Comparison of ENCODE assay signal across 10 cellular contexts in the genomic region with DNA sequence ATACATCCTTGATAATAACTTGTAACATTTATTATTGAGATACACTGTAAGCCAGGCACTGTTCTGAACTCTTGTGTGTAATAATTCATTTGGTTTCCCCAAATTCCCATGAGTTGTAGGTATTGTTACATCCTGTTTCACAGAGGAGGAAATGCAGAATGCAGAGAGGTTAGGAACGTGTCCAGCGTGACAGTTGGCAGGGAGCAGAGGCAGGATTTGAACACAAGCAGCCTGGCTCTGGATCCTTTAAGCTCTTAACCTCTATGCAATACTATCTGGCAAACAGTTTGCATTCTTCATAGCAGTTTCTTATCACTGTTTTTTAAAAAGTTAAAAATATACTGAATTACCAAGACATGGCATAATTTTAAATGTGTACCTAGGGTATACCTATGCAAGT. TPM values are rescaled to one million over a fixed set of nuclear protein-coding genes. Genes with fewer than 3 reads are reported as not detected.
A peak's percentile ranks its signal among the peaks of the same experiment; 100 is the strongest.
DNase-seq lines count a peak whose midpoint lies in the region; ATAC-seq and TF ChIP-seq lines count a peak whose summit lies in the region.
"Had no signal": no experiment of that assay in that cellular context is flagged by ENCODE, and none has a peak within 500 bp of the region (broad histone marks: within the 10 kb centered on the region; RNA-seq: fewer than 3 reads in every experiment).

No MANE protein-coding gene starts in this region.

- H3K9me3 Mint-ChIP-seq in activated T-cell treated with anti-CD3 and anti-CD28 coated beads, Interleukin-2, amount 50 U/mL, for 24 hours, result no peaks in the 10 kb centered on the region
- no peaks in the 10 kb centered on the region for H3K9me3 Mint-ChIP-seq in activated T-cell treated with anti-CD3 and anti-CD28 coated beads, Interleukin-2, amount 50 U/mL, for 4 hours
- H3K9me3 Mint-ChIP-seq: activated naive CD4-positive, alpha-beta T cell treated with anti-CD3 and anti-CD28 coated beads for 36 hours had no signal

- no peaks in the 10 kb centered on the region for H3K27me3 Mint-ChIP-seq in activated T-cell treated with anti-CD3 and anti-CD28 coated beads, Interleukin-2, amount 50 U/mL, for 24 hours
- no peaks in the 10 kb centered on the region for H3K27me3 Mint-ChIP-seq in activated T-cell treated with anti-CD3 and anti-CD28 coated beads, Interleukin-2, amount 50 U/mL, for 4 hours (ENCODE audit: low read depth)

- H3K36me3 ChIP-seq in tibial artery, result no peaks in the 10 kb centered on the region

- DNase-seq in activated T-cell treated with anti-CD3 and anti-CD28 coated beads, Interleukin-2, amount 50 U/mL, for 24 hours, result no peak
- DNase-seq in activated T-cell treated with anti-CD3 and anti-CD28 coated beads, Interleukin-2, amount 50 U/mL, for 4 hours, result no peak
- DNase-seq in cardiac fibroblast (ENCODE audit: low read depth in 2 of 2), result peak; percentile 75 to 91
- DNase-seq in left colon, result no peak
- no peak for DNase-seq in tibial artery
- DNase-seq in GM19238 (ENCODE audit: insufficient read length, low spot score), result no peak
- DNase-seq: activated naive CD4-positive, alpha-beta T cell treated with anti-CD3 and anti-CD28 coated beads for 36 hours had no signal

- H3K27ac ChIP-seq in tibial artery, result peak overlapping the region; percentile 68 to 78
- H3K27ac ChIP-seq: epithelial cell of prostate had no signal

- intact Hi-C loops in left colon (cut with DNase I, micrococcal nuclease), result no loop called here
- intact Hi-C loops in tibial artery (cut with DNase I; ENCODE audit: low total_unique reads), result no loop called here

- H3K9me3 ChIP-seq in tibial artery, result no peaks in the 10 kb centered on the region

- peaks cover 0 to 38% (median 14%) of the 10 kb centered on the region in 4 donors for H3K4me1 ChIP-seq in tibial artery

- no peak overlapping the region for H3K4me3 Mint-ChIP-seq in activated T-cell treated with anti-CD3 and anti-CD28 coated beads, Interleukin-2, amount 50 U/mL, for 24 hours
- H3K4me3 Mint-ChIP-seq in activated T-cell treated with anti-CD3 and anti-CD28 coated beads, Interleukin-2, amount 50 U/mL, for 4 hours, result no peak overlapping the region
- H3K4me3 Mint-ChIP-seq: activated naive CD4-positive, alpha-beta T cell treated with anti-CD3 and anti-CD28 coated beads for 36 hours had no signal

- no peaks in the 10 kb centered on the region for H3K27me3 ChIP-seq in tibial artery

- H3K4me1 Mint-ChIP-seq in activated T-cell treated with anti-CD3 and anti-CD28 coated beads, Interleukin-2, amount 50 U/mL, for 24 hours (ENCODE audit: low read depth), result peaks cover 67% of the 10 kb centered on the region
- peaks cover 62% of the 10 kb centered on the region for H3K4me1 Mint-ChIP-seq in activated T-cell treated with anti-CD3 and anti-CD28 coated beads, Interleukin-2, amount 50 U/mL, for 4 hours (ENCODE audit: low read depth)

- TF ChIP-seq CTCF in cardiac fibroblast (IDR thresholded peaks at IDR 0.05; ENCODE audit: low read depth, low read length) (no peak), tibial artery (IDR thresholded peaks at IDR 0.05) (no peak)

- H3K36me3 Mint-ChIP-seq in activated T-cell treated with anti-CD3 and anti-CD28 coated beads, Interleukin-2, amount 50 U/mL, for 24 hours (ENCODE audit: low read depth), result no peaks in the 10 kb centered on the region
- peaks cover 6% of the 10 kb centered on the region for H3K36me3 Mint-ChIP-seq in activated T-cell treated with anti-CD3 and anti-CD28 coated beads, Interleukin-2, amount 50 U/mL, for 4 hours (ENCODE audit: insufficient read depth)

- H3K27ac Mint-ChIP-seq in activated T-cell treated with anti-CD3 and anti-CD28 coated beads, Interleukin-2, amount 50 U/mL, for 24 hours, result peak overlapping the region; percentile 74
- H3K27ac Mint-ChIP-seq: activated naive CD4-positive, alpha-beta T cell treated with anti-CD3 and anti-CD28 coated beads for 36 hours had no signal

- no peak for ATAC-seq in activated T-cell treated with anti-CD3 and anti-CD28 coated beads, Interleukin-2, amount 50 U/mL, for 4 hours
- peak; percentile 27 for ATAC-seq in left colon
- no peak for ATAC-seq in HG03571 (IDR thresholded peaks at IDR 0.05; ENCODE audit: unreplicated experiment)
- ATAC-seq in HG03521 (IDR thresholded peaks at IDR 0.05; ENCODE audit: unreplicated experiment), result no peak

- no peak overlapping the region for H3K4me3 ChIP-seq in cardiac fibroblast (replicated peaks in 1 of 2; ENCODE audit: low read depth in 2 of 2, low read length in 2 of 2)
- no peak overlapping the region for H3K4me3 ChIP-seq in tibial artery

RNA-seq across cellular contexts. Expression of a gene that starts 30.5 kb away (rescaled TPM):
- total RNA-seq in activated T-cell treated with anti-CD3 and anti-CD28 coated beads, Interleukin-2, amount 50 U/mL, for 4 hours, result 1 to 10 TPM; 5.1 to 7.3 (median 6.4) TPM
- 10 to 100 TPM; 31.1 to 35.8 TPM for total RNA-seq in left colon

Comparison
In these comparisons a context has a peak if more than half of its experiments do, and no peak if none do; other contexts are left out.
1. DNase-seq: peak in cardiac fibroblast (2 of 2); none in activated T-cell treated with anti-CD3 and anti-CD28 coated beads, Interleukin-2, amount 50 U/mL, for 24 hours (single experiment), activated T-cell treated with anti-CD3 and anti-CD28 coated beads, Interleukin-2, amount 50 U/mL, for 4 hours (single experiment), left colon (0 of 2), tibial artery (0 of 2) and GM19238 (single experiment).